Comparison of ENCODE assay signal across 19 cellular contexts in genomic region chr7:27262121-27262520, GRCh38. TPM values are rescaled to one million over a fixed set of nuclear protein-coding genes. Genes with fewer than 3 reads are reported as not detected.
"Had no signal": no experiment of that assay in that cellular context is flagged by ENCODE, and none has a peak within 500 bp of the region (broad histone marks: within the 10 kb centered on the region; RNA-seq: fewer than 3 reads in every experiment).

No MANE protein-coding gene starts in this region.

- DNase-seq: activated CD4-positive, alpha-beta memory T cell treated with anti-CD3 and anti-CD28 coated beads, Interleukin-2, amount 10 ng/mL, durations not matched to agents 7 days and 5 days; activated gamma-delta T cell; activated T-cell treated with anti-CD3 and anti-CD28 coated beads, Interleukin-2, amount 50 U/mL, for 48 hours; amygdala; brain microvascular endothelial cell; dermis blood vessel endothelial cell; left colon; natural killer cell; right lobe of liver; spleen; stimulated activated CD4-positive, alpha-beta T cell treated with anti-CD3 and anti-CD28 coated beads, Interleukin-2, amount 100 ng/mL, for 24 hours; stimulated activated naive CD4-positive, alpha-beta T cell; substantia nigra; T-helper 9 cell; upper lobe of left lung had no signal

- H3K4me1 ChIP-seq: esophagus muscularis mucosa, right lobe of liver, spleen, upper lobe of left lung had no signal

- H3K4me3 ChIP-seq: esophagus muscularis mucosa, lung, right lobe of liver, spleen, upper lobe of left lung had no signal

- H3K27me3 ChIP-seq: brain microvascular endothelial cell, right lobe of liver, upper lobe of left lung had no signal

- H3K9me3 ChIP-seq: esophagus muscularis mucosa, right lobe of liver, spleen, upper lobe of left lung had no signal

- H3K36me3 ChIP-seq: brain microvascular endothelial cell, esophagus muscularis mucosa, right lobe of liver, spleen, upper lobe of left lung had no signal

- H3K27ac ChIP-seq: brain microvascular endothelial cell, esophagus muscularis mucosa, right lobe of liver, spleen, upper lobe of left lung had no signal

RNA-seq across cellular contexts. Expression of gene EVX1, which starts 19.5 kb away (rescaled TPM):
- total RNA-seq: activated CD4-positive, alpha-beta memory T cell treated with anti-CD3 and anti-CD28 coated beads, Interleukin-2, amount 10 ng/mL, durations not matched to agents 7 days and 5 days; cerebellum; dermis blood vessel endothelial cell; esophagus muscularis mucosa; lung; natural killer cell; progenitor cell of endocrine pancreas; right lobe of liver; spleen; upper lobe of left lung had no signal
- polyA plus RNA-seq: lung, spleen had no signal
